14 cellular contexts compared by ENCODE assay signal in the genomic region with DNA sequence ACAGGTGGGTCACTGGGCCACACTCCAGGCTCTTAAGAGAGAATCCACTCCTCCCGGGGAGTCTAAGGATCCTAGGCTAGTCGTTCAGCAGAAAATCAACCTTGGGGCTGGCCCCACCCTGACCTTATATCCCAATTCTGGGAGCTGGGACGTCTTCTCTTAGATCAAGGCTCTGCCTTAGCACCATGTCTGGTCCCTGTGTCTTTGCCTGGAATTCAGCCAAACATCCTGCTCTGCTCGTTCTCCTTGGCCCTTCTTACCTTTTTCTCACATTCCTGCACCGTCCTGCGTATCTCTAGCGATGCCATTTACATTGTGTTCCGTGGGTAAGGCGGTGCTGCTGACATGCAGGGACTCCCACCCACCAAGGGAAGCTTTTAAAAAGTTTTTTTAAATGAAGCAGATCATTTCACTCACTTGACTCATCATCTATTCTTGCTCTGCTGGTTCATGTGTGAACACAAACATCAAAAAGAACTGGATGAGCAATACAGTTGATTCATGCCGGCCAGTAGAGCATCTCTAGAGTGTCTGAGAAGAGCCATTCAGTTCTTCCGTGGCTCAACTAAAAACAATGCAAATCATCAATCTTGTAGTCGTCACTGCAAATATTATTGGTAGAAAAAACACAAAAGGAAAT. TPM values are rescaled to one million over a fixed set of nuclear protein-coding genes. Genes with fewer than 3 reads are reported as not detected.
A peak's percentile ranks its signal among the peaks of the same experiment; 100 is the strongest.
DNase-seq lines count a peak whose midpoint lies in the region; ATAC-seq and TF ChIP-seq lines count a peak whose summit lies in the region.
"Had no signal": no experiment of that assay in that cellular context is flagged by ENCODE, and none has a peak within 500 bp of the region (broad histone marks: within the 10 kb centered on the region; RNA-seq: fewer than 3 reads in every experiment).

No MANE protein-coding gene starts in this region.

- TF ChIP-seq POLR2A in prostate gland (IDR thresholded peaks at IDR 0.05): no peak

- H3K4me3 ChIP-seq in epithelial cell of esophagus (ENCODE audit: low read length) (no peak overlapping the region), prostate gland (no peak overlapping the region)
- H3K4me3 ChIP-seq: ascending aorta had no signal

- H3K27me3 ChIP-seq in prostate gland (replicated peaks; ENCODE audit: insufficient read depth): no peaks in the 10 kb centered on the region
- H3K27me3 ChIP-seq: ascending aorta had no signal

- H3K36me3 ChIP-seq in prostate gland: no peaks in the 10 kb centered on the region
- H3K36me3 ChIP-seq: ascending aorta, WERI-Rb-1 had no signal

- no peak overlapping the region for H3K27ac ChIP-seq in prostate gland
- H3K27ac ChIP-seq: ascending aorta, WERI-Rb-1 had no signal

- intact Hi-C loops in prostate gland (cut with DNase I): no loop called here

- ATAC-seq in GM21717 (IDR thresholded peaks at IDR 0.05; ENCODE audit: unreplicated experiment) (no peak), GM21447 (IDR thresholded peaks at IDR 0.05; ENCODE audit: unreplicated experiment) (no peak)

- no peak for TF ChIP-seq CTCF in epithelial cell of esophagus (IDR thresholded peaks at IDR 0.05; ENCODE audit: insufficient read depth, low read depth, low read length, missing control alignments)
- no peak for TF ChIP-seq CTCF in prostate gland (IDR thresholded peaks at IDR 0.05)

- 39% methylated on average over 12 of the region's 12 CpGs for WGBS in prostate gland

- peak; percentile 82 for DNase-seq in ELR (ENCODE audit: low read depth)
- DNase-seq in NCI-H345 (lab: John Stamatoyannopoulos, UW): peak; percentile 34
- DNase-seq in epithelial cell of esophagus (ENCODE audit: low read depth): peak; percentile 91
- DNase-seq in non-pigmented ciliary epithelial cell (ENCODE audit: low read depth): peak; percentile 34
- no peak for DNase-seq in DMS79 (lab: John Stamatoyannopoulos, UW)
- no peak for DNase-seq in prostate gland (ENCODE audit: low spot score)
- DNase-seq: NCI-H1092, NCI-H524, retina, Right ventricle myocardium superior, WERI-Rb-1 had no signal

- H3K4me1 ChIP-seq in prostate gland (replicated peaks): no peaks in the 10 kb centered on the region
- H3K4me1 ChIP-seq: ascending aorta had no signal

- no peaks in the 10 kb centered on the region for H3K9me3 ChIP-seq in prostate gland
- H3K9me3 ChIP-seq: ascending aorta had no signal

RNA-seq across cellular contexts. Expression of gene KCNK13, which starts 50.2 kb away (rescaled TPM):
- 10 to 100 TPM in 1 of 2 donors, under 1 TPM in 1; 0.09 to 36.8 TPM for total RNA-seq in prostate gland
- total RNA-seq: ascending aorta had no signal

Comparison
In these comparisons a context has a peak if more than half of its experiments do, and no peak if none do; other contexts are left out.
1. DNase-seq: peak in ELR (single experiment), NCI-H345 (single experiment), epithelial cell of esophagus (single experiment) and non-pigmented ciliary epithelial cell (single experiment); none in DMS79 (single experiment) and prostate gland (single experiment).